35 cellular contexts compared by ENCODE assay signal in the genomic region with DNA sequence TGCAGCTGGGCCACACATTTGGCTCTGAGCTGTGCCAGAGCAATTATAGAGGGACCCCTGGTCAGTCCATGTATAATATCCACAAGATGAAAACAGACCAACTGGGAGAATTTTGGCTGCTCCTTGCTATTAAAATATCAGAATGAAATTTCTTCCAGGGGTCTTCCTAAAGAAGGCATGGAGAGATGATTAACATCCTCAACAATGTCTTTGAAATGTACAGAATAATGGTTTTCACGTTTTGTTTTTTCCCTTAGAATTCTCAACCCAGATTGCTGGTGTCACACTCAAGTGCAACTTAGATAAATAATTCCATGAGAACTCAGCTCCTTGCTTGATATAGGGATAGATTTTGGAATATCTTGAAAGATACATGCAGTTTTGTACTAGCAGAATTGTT.
A peak's percentile ranks its signal among the peaks of the same experiment; 100 is the strongest.
DNase-seq lines count a peak whose midpoint lies in the region; ATAC-seq, FAIRE-seq and TF ChIP-seq lines count a peak whose summit lies in the region.
"Had no signal": no experiment of that assay in that cellular context is flagged by ENCODE, and none has a peak within 500 bp of the region (broad histone marks: within the 10 kb centered on the region; RNA-seq: fewer than 3 reads in every experiment).

No MANE protein-coding gene starts in this region.

- H3K4me3 ChIP-seq in HEK293 (ENCODE audit: low read depth, low read length) (no peak overlapping the region), endothelial cell of umbilical vein (replicated peaks in 1 of 3; ENCODE audit: insufficient read depth in 1 of 3, low read depth in 1 of 3, low read length in 3 of 3) (no peak overlapping the region)
- H3K4me3 ChIP-seq: A549; BLaER1; BLaER1 treated with 17β-estradiol and CSF1 and Interleukin-3, amounts not matched to agents 10 nM and 100 nM had no signal

- POLR2A ChIA-PET in HEK293 (lab: Yijun Ruan, JAX) (no interaction called here), endothelial cell of umbilical vein (lab: Charles Lee) (no interaction called here), MCF 10A (lab: Yijun Ruan, JAX) (no interaction called here)

- no peak overlapping the region for H2AFZ ChIP-seq in endothelial cell of umbilical vein (ENCODE audit: low read depth, low read length)

- H3K27ac Mint-ChIP-seq in nephron (peak overlapping the region in 2 of 3 experiments; percentile 43 to 52), MCF 10A (ENCODE audit: low read depth, unreplicated experiment) (no peak overlapping the region)
- H3K27ac Mint-ChIP-seq: B cell; CD14-positive monocyte; CD4-positive, alpha-beta memory T cell; CD4-positive, alpha-beta T cell; CD4-positive, CD25-positive, alpha-beta regulatory T cell; CD8-positive, alpha-beta memory T cell; CD8-positive, alpha-beta T cell had no signal

- no peaks in the 10 kb centered on the region for H3K9me3 ChIP-seq in HEK293 (ENCODE audit: control insufficient read depth, insufficient read depth, low read depth, low read length)
- H3K9me3 ChIP-seq in endothelial cell of umbilical vein (replicated peaks; ENCODE audit: control insufficient read depth, insufficient read depth, low read length), result no peaks in the 10 kb centered on the region
- H3K9me3 ChIP-seq: A549, BE2C, BLaER1, Caco-2 had no signal

- H3K9ac ChIP-seq in endothelial cell of umbilical vein (replicated peaks; ENCODE audit: extremely low read depth, insufficient read depth, low read length), result no peak overlapping the region
- H3K9ac ChIP-seq: BLaER1; BLaER1 treated with 17β-estradiol and CSF1 and Interleukin-3, amounts not matched to agents 10 nM and 100 nM had no signal

- H3K9me3 Mint-ChIP-seq in nephron, result no peaks in the 10 kb centered on the region
- H3K9me3 Mint-ChIP-seq in MCF 10A (ENCODE audit: unreplicated experiment), result no peaks in the 10 kb centered on the region
- H3K9me3 Mint-ChIP-seq: CD4-positive, alpha-beta memory T cell; CD4-positive, alpha-beta T cell; CD4-positive, CD25-positive, alpha-beta regulatory T cell; CD8-positive, alpha-beta memory T cell; CD8-positive, alpha-beta T cell had no signal

- H3K4me1 ChIP-seq in HEK293 (ENCODE audit: control insufficient read depth, insufficient read depth, low read length) (no peaks in the 10 kb centered on the region), endothelial cell of umbilical vein (ENCODE audit: control insufficient read depth, extremely low read depth, insufficient read depth, low read length) (peaks cover 6% of the 10 kb centered on the region)
- H3K4me1 ChIP-seq: A549, BE2C, Caco-2 had no signal

- H3K4me2 ChIP-seq in endothelial cell of umbilical vein (ENCODE audit: insufficient read depth, low read length), result no peak overlapping the region
- H3K4me2 ChIP-seq: A549; BLaER1; BLaER1 treated with 17β-estradiol and CSF1 and Interleukin-3, amounts not matched to agents 10 nM and 100 nM had no signal

- H3K36me3 Mint-ChIP-seq in nephron (ENCODE audit: low read depth) (no peaks in the 10 kb centered on the region), MCF 10A (ENCODE audit: insufficient read depth, unreplicated experiment) (no peaks in the 10 kb centered on the region)
- H3K36me3 Mint-ChIP-seq: CD14-positive monocyte; CD4-positive, alpha-beta memory T cell; CD4-positive, CD25-positive, alpha-beta regulatory T cell; CD8-positive, alpha-beta memory T cell; CD8-positive, alpha-beta T cell had no signal

- TF ChIP-seq CTCF in HEK293 (tag by site-specific recombination; IDR thresholded peaks at IDR 0.05) (no peak), endothelial cell of umbilical vein (IDR thresholded peaks at IDR 0.05; ENCODE audit: extremely low read depth in 1 of 2, insufficient read depth in 1 of 2, low read depth in 1 of 2, low read length in 2 of 2) (no peak), nephron (IDR thresholded peaks at IDR 0.05; ENCODE audit: unreplicated experiment in 3 of 3) (no peak), MCF 10A (IDR thresholded peaks at IDR 0.05; ENCODE audit: unreplicated experiment) (no peak)

- DNase-seq in endothelial cell of umbilical vein (ENCODE audit: low read depth, low spot score), result no peak
- no peak for DNase-seq in MCF 10A (ENCODE audit: unreplicated experiment)
- DNase-seq: 8988T; ACHN; AML-193; BE2C; C1 segment of cervical spinal cord; Caco-2; Calu3; CD4-positive, alpha-beta memory T cell; CD4-positive, alpha-beta T cell; CD4-positive, CD25-positive, alpha-beta regulatory T cell; CD8-positive, alpha-beta memory T cell; CD8-positive, alpha-beta T cell; COR-L47; DMS 273 treated with DMSO at 0.1 percent for 48 hours; DMS153; DMS53; DMS79; DMS79 treated with DMSO at 0.1 percent for 48 hours; DND-41; EL had no signal

- BruUV-seq in endothelial cell of umbilical vein (replicated peaks; lab: Mats Ljungman, UMichigan) (no TSS peak), MCF 10A (replicated peaks; lab: Mats Ljungman, UMichigan) (no TSS peak)

- H3K4me3 Mint-ChIP-seq in nephron (no peak overlapping the region), MCF 10A (ENCODE audit: unreplicated experiment) (no peak overlapping the region)
- H3K4me3 Mint-ChIP-seq: B cell; CD14-positive monocyte; CD4-positive, alpha-beta memory T cell; CD4-positive, alpha-beta T cell; CD4-positive, CD25-positive, alpha-beta regulatory T cell; CD8-positive, alpha-beta memory T cell; CD8-positive, alpha-beta T cell had no signal

- CTCF ChIA-PET in HEK293 (lab: Yijun Ruan, JAX), result no interaction called here
- CTCF ChIA-PET in endothelial cell of umbilical vein (lab: Charles Lee), result interaction anchor here (0.6 to 0.8 kb wide), 2 partner anchors 10 to 493 kb away, joined by 3 read pairs; no protein-coding TSS in a partner anchor
- CTCF ChIA-PET in MCF 10A (lab: Yijun Ruan, JAX), result interaction anchor here (0.6 to 2.1 kb wide), 4 partner anchors 9 to 764 kb away, joined by 3 to 8 read pairs (median 3); no protein-coding TSS in a partner anchor

- H3K36me3 ChIP-seq in HEK293 (ENCODE audit: control insufficient read depth in 2 of 2, insufficient read depth in 1 of 2, low read length in 2 of 2) (no peaks in the 10 kb centered on the region), endothelial cell of umbilical vein (ENCODE audit: control insufficient read depth in 2 of 2, extremely low read depth in 1 of 2, insufficient read depth in 2 of 2, low read length in 2 of 2) (no peaks in the 10 kb centered on the region)
- H3K36me3 ChIP-seq: BE2C; BLaER1; BLaER1 treated with 17β-estradiol and CSF1 and Interleukin-3, amounts not matched to agents 10 nM and 100 nM had no signal

- FAIRE-seq in endothelial cell of umbilical vein (lab: Jason Lieb, UNC), result peak; percentile 43
- FAIRE-seq: A204.1, A549, D721Med had no signal

- no peaks in the 10 kb centered on the region for H4K20me1 ChIP-seq in endothelial cell of umbilical vein (replicated peaks; ENCODE audit: control insufficient read depth, extremely low read depth, insufficient read depth, low read length)
- H4K20me1 ChIP-seq: BLaER1; BLaER1 treated with 17β-estradiol and CSF1 and Interleukin-3, amounts not matched to agents 10 nM and 100 nM had no signal

- no peaks in the 10 kb centered on the region for H3K27me3 ChIP-seq in endothelial cell of umbilical vein (ENCODE audit: control insufficient read depth in 2 of 2, insufficient read depth in 2 of 2, low read length in 2 of 2)
- H3K27me3 ChIP-seq: BE2C; BLaER1; BLaER1 treated with 17β-estradiol and CSF1 and Interleukin-3, amounts not matched to agents 10 nM and 100 nM had no signal

- H3K4me1 Mint-ChIP-seq in nephron (peaks cover 45% of the 10 kb centered on the region), MCF 10A (ENCODE audit: insufficient read depth, unreplicated experiment) (peaks cover 6% of the 10 kb centered on the region)

- peaks cover 31% of the 10 kb centered on the region for H3K27me3 Mint-ChIP-seq in nephron (ENCODE audit: low read depth)
- H3K27me3 Mint-ChIP-seq in MCF 10A (ENCODE audit: insufficient read depth, unreplicated experiment), result no peaks in the 10 kb centered on the region

- intact Hi-C loops in endothelial cell of umbilical vein (cut with micrococcal nuclease) (no loop called here), MCF 10A (cut with micrococcal nuclease) (no loop called here)

- ATAC-seq in GM19467 (IDR thresholded peaks at IDR 0.05; ENCODE audit: unreplicated experiment), result no peak
- ATAC-seq in GM18907 (IDR thresholded peaks at IDR 0.05; ENCODE audit: unreplicated experiment), result no peak
- ATAC-seq: A549; CD8-positive, alpha-beta T cell had no signal

- H3K79me2 ChIP-seq in endothelial cell of umbilical vein (ENCODE audit: control insufficient read depth, insufficient read depth, low read length), result no peaks in the 10 kb centered on the region

- H3K27ac ChIP-seq in HEK293 (ENCODE audit: extremely low read depth, low read depth, low read length) (no peak overlapping the region), endothelial cell of umbilical vein (ENCODE audit: insufficient read depth, low read depth, low read length) (no peak overlapping the region)
- H3K27ac ChIP-seq: 22Rv1; A549; BLaER1; BLaER1 treated with 17β-estradiol and CSF1 and Interleukin-3, amounts not matched to agents 10 nM and 100 nM; C4-2B had no signal

- no peaks in the 10 kb centered on the region for H3K9me1 ChIP-seq in endothelial cell of umbilical vein (replicated peaks; ENCODE audit: control insufficient read depth, extremely low read depth, insufficient read depth, low read length)

- dilution Hi-C loops in endothelial cell of umbilical vein (cut with MboI; ENCODE audit: extremely low pct_ligation_motif_present, low sequenced_read_pairs), result no loop called here

- TF ChIP-seq POLR2A in endothelial cell of umbilical vein (IDR thresholded peaks at IDR 0.05; ENCODE audit: low read depth, low read length), result no peak

TF ChIP-seq in HEK293, 187 proteins besides CTCF, POLR2A, EP300 and RAD21 (continues in another document):
- peak; percentile 93 for TF ChIP-seq ZNF214 (tag by site-specific recombination; IDR thresholded peaks at IDR 0.05; ENCODE audit: borderline replicate concordance)
- TF ChIP-seq ZNF548 (tag by site-specific recombination; IDR thresholded peaks at IDR 0.05), result no peak

TF ChIP-seq in endothelial cell of umbilical vein, 7 proteins besides CTCF, POLR2A, EP300 and RAD21:
- TF ChIP-seq EZH2 (IDR thresholded peaks at IDR 0.05; ENCODE audit: borderline replicate concordance, low read depth, low read length, severe bottlenecking) (no peak), POLR2AphosphoS5 (IDR thresholded peaks at IDR 0.05; ENCODE audit: insufficient read depth, low read depth, low read length) (no peak), MYC (IDR thresholded peaks at IDR 0.05; ENCODE audit: low read depth, low read length) (no peak), GATA2 (IDR thresholded peaks at IDR 0.05; ENCODE audit: insufficient read depth, insufficient read length, low read depth, low read length) (no peak), JUN (IDR thresholded peaks at IDR 0.05; ENCODE audit: borderline replicate concordance, insufficient read depth, insufficient read length, low read depth) (no peak), FOS (IDR thresholded peaks at IDR 0.05; ENCODE audit: borderline replicate concordance, insufficient read depth, low read length) (no peak)
- TF ChIP-seq, protein P1, sequence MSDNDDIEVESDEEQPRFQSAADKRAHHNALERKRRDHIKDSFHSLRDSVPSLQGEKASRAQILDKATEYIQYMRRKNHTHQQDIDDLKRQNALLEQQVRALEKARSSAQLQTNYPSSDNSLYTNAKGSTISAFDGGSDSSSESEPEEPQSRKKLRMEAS (IDR thresholded peaks at IDR 0.05; ENCODE audit: insufficient read depth, insufficient read length), result no peak
